Comparison of ENCODE assay signal across 16 cellular contexts in genomic region chr1:100736766-100737165, GRCh38.
DNase-seq lines count a peak whose midpoint lies in the region; ATAC-seq and TF ChIP-seq lines count a peak whose summit lies in the region.
"Had no signal": no experiment of that assay in that cellular context is flagged by ENCODE, and none has a peak within 500 bp of the region (broad histone marks: within the 10 kb centered on the region; RNA-seq: fewer than 3 reads in every experiment).

No MANE protein-coding gene starts in this region.

- TF ChIP-seq POLR2A in erythroblast (IDR thresholded peaks at IDR 0.05; ENCODE audit: low read length), result no peak

- H3K4me3 Mint-ChIP-seq in nephron, result no peak overlapping the region
- H3K4me3 Mint-ChIP-seq: neural progenitor cell had no signal

- peaks cover 46% of the 10 kb centered on the region for H3K36me3 Mint-ChIP-seq in nephron (ENCODE audit: low read depth)

- DNase-seq in DMS53 treated with DMSO at 0.1 percent for 48 hours (lab: John Stamatoyannopoulos, UW; ENCODE audit: unreplicated experiment), result peak; percentile 75
- peak; percentile 36 for DNase-seq in NCI-H1105 treated with DMSO at 0.1 percent for 48 hours (lab: John Stamatoyannopoulos, UW)
- peak; percentile 42 for DNase-seq in astrocyte of the spinal cord (ENCODE audit: low read depth, low spot score)
- no peak for DNase-seq in putamen (ENCODE audit: low spot score)
- DNase-seq in erythroblast (lab: John Stamatoyannopoulos, UW), result no peak
- DNase-seq: activated naive CD4-positive, alpha-beta T cell treated with anti-CD3 and anti-CD28 coated beads, Interleukin-2, amount 50 U/mL, for 16 hours; C1 segment of cervical spinal cord; dorsolateral prefrontal cortex; heart right ventricle; NCI-H1694; stimulated activated CD4-positive, alpha-beta T cell treated with anti-CD3 and anti-CD28 coated beads, Interleukin-2, amount 100 ng/mL, for 24 hours; stimulated activated naive CD8-positive, alpha-beta T cell treated with anti-CD3 and anti-CD28 coated beads, Interleukin-15, Interleukin-2, amounts not matched to agents 100 U/mL and 50 U/mL, for 24 hours had no signal

- TF ChIP-seq CTCF in astrocyte of the spinal cord (IDR thresholded peaks at IDR 0.05; ENCODE audit: low read depth, low read length) (no peak), nephron (IDR thresholded peaks at IDR 0.05; ENCODE audit: unreplicated experiment in 3 of 3) (no peak)

- in situ Hi-C loops in astrocyte of the spinal cord (cut with HindIII; ENCODE audit: low sequenced_read_pairs), result no loop called here

- no peak overlapping the region for H3K4me3 ChIP-seq in astrocyte of the spinal cord (ENCODE audit: low read depth, low read length)
- H3K4me3 ChIP-seq: dorsolateral prefrontal cortex, heart right ventricle, neural progenitor cell had no signal

- ATAC-seq in GM21526 (IDR thresholded peaks at IDR 0.05; ENCODE audit: low FRiP score, unreplicated experiment) (no peak), GM21619 (IDR thresholded peaks at IDR 0.05; ENCODE audit: unreplicated experiment) (no peak)
- ATAC-seq: heart right ventricle; stimulated activated naive CD8-positive, alpha-beta T cell treated with anti-CD3 and anti-CD28 coated beads, Interleukin-15, Interleukin-2, amounts not matched to agents 100 U/mL and 50 U/mL, for 24 hours had no signal

- peak overlapping the region; percentile 56 to 89 (median 73) for H3K27ac Mint-ChIP-seq in nephron
- H3K27ac Mint-ChIP-seq: neural progenitor cell had no signal

- no peaks in the 10 kb centered on the region for H3K27me3 Mint-ChIP-seq in nephron (ENCODE audit: low read depth)

- peaks cover 47% of the 10 kb centered on the region for H3K4me1 Mint-ChIP-seq in nephron

- no peaks in the 10 kb centered on the region for H3K9me3 Mint-ChIP-seq in nephron
- H3K9me3 Mint-ChIP-seq: neural progenitor cell had no signal

Comparison
In these comparisons a context has a peak if more than half of its experiments do, and no peak if none do; other contexts are left out.
1. DNase-seq: peak in DMS53 treated with DMSO at 0.1 percent for 48 hours (single experiment), NCI-H1105 treated with DMSO at 0.1 percent for 48 hours (single experiment) and astrocyte of the spinal cord (single experiment); none in putamen (single experiment) and erythroblast (0 of 2).